ENCODE assay signal across 15 cellular contexts in genomic region chr11:115696472-115697011, GRCh38.
"Had no signal": no experiment of that assay in that cellular context is flagged by ENCODE, and none has a peak within 500 bp of the region (broad histone marks: within the 10 kb centered on the region; RNA-seq: fewer than 3 reads in every experiment).

No MANE protein-coding gene starts in this region.

- H3K36me3 ChIP-seq: cardiac muscle cell, tibial nerve, vagina had no signal

- H3K27me3 ChIP-seq: cardiac muscle cell, tibial nerve, vagina had no signal

- ATAC-seq: activated CD4-positive, alpha-beta T cell treated with anti-CD3 and anti-CD28 coated beads for 36 hours; effector memory CD8-positive, alpha-beta T cell; left lobe of liver; mucosa of descending colon; naive thymus-derived CD4-positive, alpha-beta T cell had no signal

- H3K4me3 ChIP-seq: cardiac muscle cell, mucosa of descending colon, tibial nerve, vagina had no signal

- H3K27ac ChIP-seq: cardiac muscle cell, tibial nerve, vagina had no signal

- DNase-seq: activated CD4-positive, alpha-beta memory T cell treated with anti-CD3 and anti-CD28 coated beads for 36 hours; activated CD4-positive, alpha-beta T cell treated with anti-CD3 and anti-CD28 coated beads for 36 hours; activated gamma-delta T cell treated with Interleukin-2 at 50 U/mL for 16 hours; activated T-cell treated with anti-CD3 and anti-CD28 coated beads for 4 hours; effector memory CD8-positive, alpha-beta T cell; mucosa of descending colon; naive thymus-derived CD4-positive, alpha-beta T cell; stimulated activated CD8-positive, alpha-beta memory T cell treated with anti-CD3 and anti-CD28 coated beads, Interleukin-4, amount 100 ng/mL, for 48 hours; stimulated activated naive CD4-positive, alpha-beta T cell; SW 1271; T-helper 2 cell had no signal

- H3K9me3 ChIP-seq: mucosa of descending colon, tibial nerve, vagina had no signal
